Comparison of ENCODE assay signal across 11 cellular contexts in genomic region chr3:11498646-11499045, GRCh38.
DNase-seq lines count a peak whose midpoint lies in the region; ATAC-seq and TF ChIP-seq lines count a peak whose summit lies in the region.
"Had no signal": no experiment of that assay in that cellular context is flagged by ENCODE, and none has a peak within 500 bp of the region (broad histone marks: within the 10 kb centered on the region; RNA-seq: fewer than 3 reads in every experiment).

No MANE protein-coding gene starts in this region.

- H3K36me3 ChIP-seq in brain microvascular endothelial cell (replicated peaks) (no peaks in the 10 kb centered on the region), left lung (no peaks in the 10 kb centered on the region), aorta (ENCODE audit: control insufficient read depth in 1 of 2, insufficient read depth in 2 of 2, low read length in 1 of 2) (no peaks in the 10 kb centered on the region)

- intact Hi-C loops in Right ventricle myocardium inferior (cut with DNase I) = no loop called here
- intact Hi-C loops in cardiac septum (cut with DNase I) = no loop called here
- intact Hi-C loops in left lung (cut with DNase I) = no loop called here
- intact Hi-C loops in aorta (cut with DNase I) = no loop called here

- in situ Hi-C loops in brain microvascular endothelial cell (cut with HindIII; ENCODE audit: low pct_ligation_motif_present, low sequenced_read_pairs) = no loop called here

- H3K9me3 ChIP-seq in left lung (no peaks in the 10 kb centered on the region), aorta (ENCODE audit: control insufficient read depth, low read length) (no peaks in the 10 kb centered on the region)

- no peaks in the 10 kb centered on the region for H3K4me1 Mint-ChIP-seq in activated CD8-positive, alpha-beta T cell treated with anti-CD3 and anti-CD28 coated beads, Interleukin-2, amount 10 ng/mL, durations not matched to agents 7 days and 5 days (ENCODE audit: low read depth)

- H3K27me3 Mint-ChIP-seq in activated CD8-positive, alpha-beta T cell treated with anti-CD3 and anti-CD28 coated beads, Interleukin-2, amount 10 ng/mL, durations not matched to agents 7 days and 5 days (ENCODE audit: low read depth) = no peaks in the 10 kb centered on the region
- H3K27me3 Mint-ChIP-seq: memory B cell had no signal

- no peak overlapping the region for H3K4me3 Mint-ChIP-seq in activated CD8-positive, alpha-beta T cell treated with anti-CD3 and anti-CD28 coated beads, Interleukin-2, amount 10 ng/mL, durations not matched to agents 7 days and 5 days
- H3K4me3 Mint-ChIP-seq: memory B cell had no signal

- H3K9me3 Mint-ChIP-seq in activated CD8-positive, alpha-beta T cell treated with anti-CD3 and anti-CD28 coated beads, Interleukin-2, amount 10 ng/mL, durations not matched to agents 7 days and 5 days (ENCODE audit: insufficient read depth) = no peaks in the 10 kb centered on the region

- POLR2A ChIA-PET in activated CD8-positive, alpha-beta T cell treated with anti-CD3 and anti-CD28 coated beads, Interleukin-2, amount 10 ng/mL, durations not matched to agents 7 days and 5 days (lab: Charles Lee) = no interaction called here

- WGBS in aorta, 2 donors = 6 to 12% methylated on average over 1 of the region's 1 CpG

- CTCF ChIA-PET in activated CD8-positive, alpha-beta T cell treated with anti-CD3 and anti-CD28 coated beads, Interleukin-2, amount 10 ng/mL, durations not matched to agents 7 days and 5 days (lab: Charles Lee) = no interaction called here

- peak overlapping the region; percentile 72 for H3K27ac ChIP-seq in brain microvascular endothelial cell
- H3K27ac ChIP-seq in left lung = peak overlapping the region in 1 of 2 donors; percentile 33
- peak overlapping the region; percentile 36 to 74 for H3K27ac ChIP-seq in aorta (ENCODE audit: low read depth in 1 of 2, low read length in 2 of 2)
- H3K27ac ChIP-seq: BLaER1 treated with 17β-estradiol and CSF1 and Interleukin-3, amounts not matched to agents 10 nM and 100 nM had no signal

- DNase-seq in Right ventricle myocardium inferior (ENCODE audit: missing footprints) (peak; percentile 78), cardiac septum (ENCODE audit: low spot score) (no peak), brain microvascular endothelial cell (peak; percentile 67), left lung (peak in 1 of 2 donors; percentile 53), aorta (peak in 1 of 2 donors; percentile 73)
- no peak for DNase-seq in activated CD8-positive, alpha-beta T cell treated with anti-CD3 and anti-CD28 coated beads, Interleukin-2, amount 10 ng/mL, durations not matched to agents 7 days and 5 days
- DNase-seq: NCI-H1436 treated with DMSO at 0.1 percent for 48 hours had no signal

- H3K36me3 Mint-ChIP-seq in activated CD8-positive, alpha-beta T cell treated with anti-CD3 and anti-CD28 coated beads, Interleukin-2, amount 10 ng/mL, durations not matched to agents 7 days and 5 days (ENCODE audit: low read depth) = peaks cover 4% of the 10 kb centered on the region

- H3K4me3 ChIP-seq in brain microvascular endothelial cell (ENCODE audit: low read depth, low read length) (no peak overlapping the region), left lung (no peak overlapping the region), aorta (ENCODE audit: low read length in 2 of 2) (no peak overlapping the region)
- H3K4me3 ChIP-seq: BLaER1 treated with 17β-estradiol and CSF1 and Interleukin-3, amounts not matched to agents 10 nM and 100 nM had no signal

- H3K4me1 ChIP-seq in left lung (peaks cover 3 to 31% of the 10 kb centered on the region in 2 donors), aorta (ENCODE audit: control insufficient read depth in 1 of 2, insufficient read depth in 2 of 2, low read length in 2 of 2) (peaks cover 0 to 5% of the 10 kb centered on the region in 2 donors)

- no peaks in the 10 kb centered on the region for H3K27me3 ChIP-seq in brain microvascular endothelial cell (replicated peaks)
- no peaks in the 10 kb centered on the region for H3K27me3 ChIP-seq in left lung
- H3K27me3 ChIP-seq in aorta (ENCODE audit: control insufficient read depth in 1 of 2, insufficient read depth in 2 of 2, low read length in 1 of 2) = no peaks in the 10 kb centered on the region
- H3K27me3 ChIP-seq: BLaER1 treated with 17β-estradiol and CSF1 and Interleukin-3, amounts not matched to agents 10 nM and 100 nM had no signal

- no peak overlapping the region for H3K27ac Mint-ChIP-seq in activated CD8-positive, alpha-beta T cell treated with anti-CD3 and anti-CD28 coated beads, Interleukin-2, amount 10 ng/mL, durations not matched to agents 7 days and 5 days
- H3K27ac Mint-ChIP-seq: memory B cell had no signal

- ATAC-seq in Right ventricle myocardium inferior (peak; percentile 84), left lung (peak; percentile 81), aorta (ENCODE audit: low FRiP score) (peak; percentile 47), HG02870 (IDR thresholded peaks at IDR 0.05; ENCODE audit: unreplicated experiment) (no peak), HG03135 (IDR thresholded peaks at IDR 0.05; ENCODE audit: unreplicated experiment) (no peak)
- no peak for ATAC-seq in activated CD8-positive, alpha-beta T cell treated with anti-CD3 and anti-CD28 coated beads, Interleukin-2, amount 10 ng/mL, durations not matched to agents 7 days and 5 days

- TF ChIP-seq CTCF in brain microvascular endothelial cell (IDR thresholded peaks at IDR 0.05; ENCODE audit: low read depth, low read length, missing control alignments) (no peak), left lung (IDR thresholded peaks at IDR 0.05) (no peak)

Comparison
In these comparisons a context has a peak if more than half of its experiments do, and no peak if none do; other contexts are left out.
1. DNase-seq: peak in Right ventricle myocardium inferior (single experiment) and brain microvascular endothelial cell (single experiment); none in cardiac septum (single experiment) and activated CD8-positive, alpha-beta T cell treated with anti-CD3 and anti-CD28 coated beads, Interleukin-2, amount 10 ng/mL, durations not matched to agents 7 days and 5 days (single experiment).
2. ATAC-seq: peak in Right ventricle myocardium inferior (single experiment), left lung (single experiment) and aorta (single experiment); none in activated CD8-positive, alpha-beta T cell treated with anti-CD3 and anti-CD28 coated beads, Interleukin-2, amount 10 ng/mL, durations not matched to agents 7 days and 5 days (single experiment), HG02870 (single experiment) and HG03135 (single experiment).